ENCODE assay signal across 12 cellular contexts in the genomic region with DNA sequence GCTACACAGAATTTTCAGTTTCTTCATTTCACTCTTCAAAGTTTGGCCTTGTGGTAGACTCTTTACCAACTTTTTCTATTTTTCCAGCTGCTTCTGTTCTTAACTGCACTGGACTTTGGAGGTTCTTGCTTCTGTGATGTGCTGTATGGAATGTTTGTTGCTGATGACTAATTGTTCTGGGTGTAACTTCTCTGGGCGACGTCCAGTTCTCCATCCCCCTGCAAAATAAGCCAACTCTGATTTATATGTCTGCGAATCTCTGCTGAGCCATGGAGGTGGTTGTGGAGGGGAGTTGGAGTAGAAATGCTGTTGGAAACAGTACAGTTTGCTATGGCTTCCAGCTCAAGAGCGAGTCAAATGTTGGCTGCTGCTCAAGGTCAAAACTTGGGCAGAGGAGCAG.
DNase-seq lines count a peak whose midpoint lies in the region; ATAC-seq, FAIRE-seq and TF ChIP-seq lines count a peak whose summit lies in the region.
"Had no signal": no experiment of that assay in that cellular context is flagged by ENCODE, and none has a peak within 500 bp of the region (broad histone marks: within the 10 kb centered on the region; RNA-seq: fewer than 3 reads in every experiment).

No MANE protein-coding gene starts in this region.

- H3K4me1 Mint-ChIP-seq in CD14-positive monocyte, result no peaks in the 10 kb centered on the region
- H3K4me1 Mint-ChIP-seq: brain had no signal

- H3K4me2 ChIP-seq in A549, result peak overlapping the region; percentile 40

- H3K27me3 Mint-ChIP-seq in CD14-positive monocyte (ENCODE audit: low read depth in 3 of 3), result peaks cover 0 to 2% (median 2%) of the 10 kb centered on the region in 3 donors

- intact Hi-C loops in CD14-positive monocyte (cut with micrococcal nuclease), result no loop called here

- no peak for TF ChIP-seq RAD21 in A549 (conservative IDR thresholded peaks at IDR 0.05 in 1 of 2, IDR thresholded peaks at IDR 0.05 in 1 of 2)

- peaks cover 22% of the 10 kb centered on the region for H3K4me1 ChIP-seq in A549

- POLR2A ChIA-PET in A549 (lab: Yijun Ruan, JAX), result interaction anchor here (1.3 kb wide), 1 partner anchor 113 kb away, joined by 5 read pairs; a partner anchor contains a TSS

- peak; percentile 81 to 88; a peak in 5 of 6 replicates for ATAC-seq in A549
- ATAC-seq: natural killer cell treated with Interleukin-12 subunit alpha and Interleukin-12 subunit beta and Interleukin-15 and Interleukin-18, amount 100 ng/mL, for 72 hours had no signal

- WGBS in A549 (ENCODE audit: missing lambda C conversion rate), result 22% methylated on average over 4 of the region's 4 CpGs

- no peak for TF ChIP-seq POLR2A in A549 (IDR thresholded peaks at IDR 0.05; ENCODE audit: low read length)

- no peaks in the 10 kb centered on the region for H3K9me3 ChIP-seq in A549

- H3K4me3 Mint-ChIP-seq in CD14-positive monocyte, result no peak overlapping the region
- H3K4me3 Mint-ChIP-seq: brain; natural killer cell treated with Interleukin-12 subunit alpha and Interleukin-12 subunit beta and Interleukin-15 and Interleukin-18, amount 100 ng/mL, for 72 hours had no signal

- peaks cover 0 to 4% (median 0%) of the 10 kb centered on the region in 7 donors for H3K9me3 Mint-ChIP-seq in CD14-positive monocyte

- H3K36me3 Mint-ChIP-seq in CD14-positive monocyte, result no peaks in the 10 kb centered on the region
- H3K36me3 Mint-ChIP-seq: brain; natural killer cell treated with Interleukin-12 subunit alpha and Interleukin-12 subunit beta and Interleukin-15 and Interleukin-18, amount 100 ng/mL, for 72 hours had no signal

- H3K27ac Mint-ChIP-seq in CD14-positive monocyte, result peak overlapping the region in 1 of 7 donors; percentile 60
- H3K27ac Mint-ChIP-seq: natural killer cell treated with Interleukin-12 subunit alpha and Interleukin-12 subunit beta and Interleukin-15 and Interleukin-18, amount 100 ng/mL, for 72 hours had no signal

- no peak for FAIRE-seq in A549 (lab: Jason Lieb, UNC)

- H3K4me3 ChIP-seq in A549 (no peak overlapping the region), cardiac fibroblast (replicated peaks in 1 of 2; ENCODE audit: low read depth in 2 of 2, low read length in 2 of 2) (no peak overlapping the region)

- DNase-seq in A549 (ENCODE audit: low read depth in 1 of 2, low spot score in 1 of 2), result peak; percentile 20 to 47
- DNase-seq in HS-5 (ENCODE audit: low read depth), result peak; percentile 63
- DNase-seq in cardiac fibroblast (ENCODE audit: low read depth in 2 of 2), result peak; percentile 87 to 90
- DNase-seq in kidney tubule cell (ENCODE audit: low spot score), result peak; percentile 58
- DNase-seq in activated T-cell treated with anti-CD3 and anti-CD28 coated beads for 4 hours, result no peak
- no peak for DNase-seq in CD14-positive monocyte (ENCODE audit: low spot score)
- no peak for DNase-seq in NK-92 treated with Interleukin-12 subunit alpha and Interleukin-12 subunit beta, amount 100 ng/mL, for 24 hours (lab: John Stamatoyannopoulos, UW)
- no peak for DNase-seq in cerebellar nuclear complex (lab: John Stamatoyannopoulos, UW)
- DNase-seq: KG1; stimulated activated CD4-positive, alpha-beta T cell treated with anti-CD3 and anti-CD28 coated beads, Interleukin-4, amount 100 ng/mL, for 24 hours had no signal

- peak overlapping the region; percentile 40 to 50 for H3K27ac ChIP-seq in A549

- CTCF ChIA-PET in A549 (lab: Yijun Ruan, JAX), result no interaction called here

- no peak for TF ChIP-seq EP300 in A549 (IDR thresholded peaks at IDR 0.05)

- TF ChIP-seq CTCF in A549 (IDR thresholded peaks at IDR 0.05), result no peak
- TF ChIP-seq CTCF in cardiac fibroblast (IDR thresholded peaks at IDR 0.05; ENCODE audit: low read depth, low read length), result no peak
- TF ChIP-seq CTCF in CD14-positive monocyte (IDR thresholded peaks at IDR 0.05), result no peak

TF ChIP-seq in A549, 52 proteins besides CTCF, POLR2A, EP300 and RAD21:
- TF ChIP-seq PHF8 (IDR thresholded peaks at IDR 0.05; ENCODE audit: borderline replicate concordance, low read depth) (no peak), SREBF2 (IDR thresholded peaks at IDR 0.05) (no peak), JUNB (IDR thresholded peaks at IDR 0.05) (no peak), ZFP36 (IDR thresholded peaks at IDR 0.05; ENCODE audit: borderline replicate concordance, partially characterized antibody) (no peak), RARB (CRISPR knock-in tag; IDR thresholded peaks at IDR 0.05) (no peak), HOXB13 (CRISPR knock-in tag; IDR thresholded peaks at IDR 0.05; ENCODE audit: low read depth) (no peak), HOXB5 (CRISPR knock-in tag; IDR thresholded peaks at IDR 0.05) (no peak), FOSL2 (IDR thresholded peaks at IDR 0.05) (no peak), FOSL2 (CRISPR knock-in tag; IDR thresholded peaks at IDR 0.05) (peak; percentile 23; the same call in 1 of the 2 replicates), HDAC2 (IDR thresholded peaks at IDR 0.05) (no peak), ZC3H11A (IDR thresholded peaks at IDR 0.05) (no peak), KDM5A (IDR thresholded peaks at IDR 0.05) (no peak)
- TF ChIP-seq, protein P1, sequence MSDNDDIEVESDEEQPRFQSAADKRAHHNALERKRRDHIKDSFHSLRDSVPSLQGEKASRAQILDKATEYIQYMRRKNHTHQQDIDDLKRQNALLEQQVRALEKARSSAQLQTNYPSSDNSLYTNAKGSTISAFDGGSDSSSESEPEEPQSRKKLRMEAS (IDR thresholded peaks at IDR 0.05), result 0 out of 2 replicates have a peak, but pooled peaks have one; percentile 17
- TF ChIP-seq, protein P2, sequence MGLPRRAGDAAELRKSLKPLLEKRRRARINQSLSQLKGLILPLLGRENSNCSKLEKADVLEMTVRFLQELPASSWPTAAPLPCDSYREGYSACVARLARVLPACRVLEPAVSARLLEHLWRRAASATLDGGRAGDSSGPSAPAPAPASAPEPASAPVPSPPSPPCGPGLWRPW (IDR thresholded peaks at IDR 0.05), result no peak
- TF ChIP-seq, protein P3, sequence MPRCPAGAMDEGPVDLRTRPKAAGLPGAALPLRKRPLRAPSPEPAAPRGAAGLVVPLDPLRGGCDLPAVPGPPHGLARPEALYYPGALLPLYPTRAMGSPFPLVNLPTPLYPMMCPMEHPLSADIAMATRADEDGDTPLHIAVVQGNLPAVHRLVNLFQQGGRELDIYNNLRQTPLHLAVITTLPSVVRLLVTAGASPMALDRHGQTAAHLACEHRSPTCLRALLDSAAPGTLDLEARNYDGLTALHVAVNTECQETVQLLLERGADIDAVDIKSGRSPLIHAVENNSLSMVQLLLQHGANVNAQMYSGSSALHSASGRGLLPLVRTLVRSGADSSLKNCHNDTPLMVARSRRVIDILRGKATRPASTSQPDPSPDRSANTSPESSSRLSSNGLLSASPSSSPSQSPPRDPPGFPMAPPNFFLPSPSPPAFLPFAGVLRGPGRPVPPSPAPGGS (IDR thresholded peaks at IDR 0.05), result no peak
- TF ChIP-seq, protein P4, sequence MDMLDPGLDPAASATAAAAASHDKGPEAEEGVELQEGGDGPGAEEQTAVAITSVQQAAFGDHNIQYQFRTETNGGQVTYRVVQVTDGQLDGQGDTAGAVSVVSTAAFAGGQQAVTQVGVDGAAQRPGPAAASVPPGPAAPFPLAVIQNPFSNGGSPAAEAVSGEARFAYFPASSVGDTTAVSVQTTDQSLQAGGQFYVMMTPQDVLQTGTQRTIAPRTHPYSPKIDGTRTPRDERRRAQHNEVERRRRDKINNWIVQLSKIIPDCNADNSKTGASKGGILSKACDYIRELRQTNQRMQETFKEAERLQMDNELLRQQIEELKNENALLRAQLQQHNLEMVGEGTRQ (IDR thresholded peaks at IDR 0.05), result no peak

Comparison
In these comparisons a context has a peak if more than half of its experiments do, and no peak if none do; other contexts are left out.
1. DNase-seq: peak in A549 (2 of 2), HS-5 (single experiment), cardiac fibroblast (2 of 2) and kidney tubule cell (single experiment); none in activated T-cell treated with anti-CD3 and anti-CD28 coated beads for 4 hours (single experiment), CD14-positive monocyte (single experiment), NK-92 treated with Interleukin-12 subunit alpha and Interleukin-12 subunit beta, amount 100 ng/mL, for 24 hours (single experiment) and cerebellar nuclear complex (0 of 2).